ENCODE assay signal across 8 cellular contexts in the genomic region with DNA sequence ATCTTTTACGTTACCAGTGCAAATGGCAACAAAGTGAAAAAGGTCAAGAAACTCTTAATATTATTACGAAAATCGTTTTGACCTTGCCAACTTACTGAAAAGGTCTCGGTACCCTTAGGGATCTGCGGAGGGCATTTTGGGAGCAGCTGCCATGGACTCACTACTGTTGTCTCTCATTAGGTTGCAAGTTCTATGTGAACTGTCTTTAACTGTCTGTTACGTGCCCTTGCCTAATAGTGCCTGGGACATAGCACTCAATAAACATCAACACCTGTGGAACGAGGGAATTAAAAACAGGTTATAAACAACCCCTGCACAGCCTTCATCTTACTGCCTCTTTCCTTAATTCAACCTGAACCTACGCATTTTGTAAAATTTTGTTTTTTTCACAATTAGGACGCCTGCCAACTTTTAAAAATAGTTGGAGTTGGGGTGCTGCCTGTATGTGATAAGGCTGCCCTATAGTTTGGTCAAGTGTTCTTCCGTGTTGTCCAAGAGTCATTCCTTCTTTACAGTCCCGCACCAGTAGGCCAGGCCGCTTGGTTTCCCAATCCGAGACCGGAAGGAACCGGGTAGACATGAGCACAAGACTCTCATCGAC. TPM values are rescaled to one million over a fixed set of nuclear protein-coding genes. Genes with fewer than 3 reads are reported as not detected.
A peak's percentile ranks its signal among the peaks of the same experiment; 100 is the strongest.
DNase-seq lines count a peak whose midpoint lies in the region; ATAC-seq and TF ChIP-seq lines count a peak whose summit lies in the region.

No MANE protein-coding gene starts in this region.

- no peaks in the 10 kb centered on the region for H3K27me3 ChIP-seq in PC-9 (ENCODE audit: insufficient read depth, low read depth)
- no peaks in the 10 kb centered on the region for H3K27me3 ChIP-seq in neural progenitor cell

- peaks cover 31% of the 10 kb centered on the region for H3K4me1 ChIP-seq in PC-9 (replicated peaks; ENCODE audit: insufficient read depth)
- H3K4me1 ChIP-seq in neural progenitor cell: peaks cover 22% of the 10 kb centered on the region

- H2AFZ ChIP-seq in PC-9 (peak overlapping the region; percentile 89), neural progenitor cell (replicated peaks) (peak overlapping the region; percentile 83)

- peak overlapping the region; percentile 97 for H3K4me3 Mint-ChIP-seq in neural progenitor cell

- H3K9me2 ChIP-seq in PC-9 (ENCODE audit: insufficient read depth): no peaks in the 10 kb centered on the region

- H3K4me3 ChIP-seq in PC-9 (peak overlapping the region; percentile 97), neural progenitor cell (peak overlapping the region; percentile 84)

- peak overlapping the region; percentile 100 for H3K4me2 ChIP-seq in PC-9
- H3K4me2 ChIP-seq in neural progenitor cell: peak overlapping the region; percentile 93

- H3K79me2 ChIP-seq in PC-9 (ENCODE audit: low read depth) (peaks cover 41% of the 10 kb centered on the region), neural progenitor cell (ENCODE audit: low read depth) (peaks cover 41% of the 10 kb centered on the region)

- peaks cover 2% of the 10 kb centered on the region for H3K27me3 Mint-ChIP-seq in neural progenitor cell (ENCODE audit: insufficient read depth, low read depth)

- ATAC-seq in GM18868 (IDR thresholded peaks at IDR 0.05; ENCODE audit: unreplicated experiment) (peak; percentile 27), HG02623 (IDR thresholded peaks at IDR 0.05; ENCODE audit: unreplicated experiment) (peak; percentile 26)

- DNase-seq in PC-9 (no peak), epithelial cell of prostate (ENCODE audit: low read depth, low spot score) (no peak), neural progenitor cell (ENCODE audit: low spot score) (no peak), NCI-H524 (lab: John Stamatoyannopoulos, UW) (no peak), pons (ENCODE audit: low spot score) (no peak), AG08396 (ENCODE audit: low spot score) (no peak)

- BruUV-seq in PC-9 (replicated peaks; lab: Mats Ljungman, UMichigan): TSS peak; percentile 95

- intact Hi-C loops in PC-9 (cut with micrococcal nuclease; ENCODE audit: unreplicated experiment): loop anchor here (5.0 kb wide), 2 partner anchors 41 to 331 kb away; no protein-coding TSS in a partner anchor

- H3K9ac ChIP-seq in neural progenitor cell: peak overlapping the region; percentile 88

- H3F3A ChIP-seq in PC-9 (ENCODE audit: insufficient read depth, low read depth): peaks cover 25% of the 10 kb centered on the region
- peaks cover 18% of the 10 kb centered on the region for H3F3A ChIP-seq in neural progenitor cell (ENCODE audit: low read depth)

- peak overlapping the region; percentile 99 for H3K27ac Mint-ChIP-seq in neural progenitor cell

- CTCF ChIA-PET in PC-9 (lab: Charles Lee): no interaction called here

- H3K36me3 ChIP-seq in PC-9 (ENCODE audit: low read depth): 0 out of 2 replicates have a peak, but pooled peaks cover 4% of the 10 kb centered on the region
- H3K36me3 ChIP-seq in neural progenitor cell: no peaks in the 10 kb centered on the region

- H4K20me1 ChIP-seq in PC-9 (ENCODE audit: insufficient read depth): peaks cover 19% of the 10 kb centered on the region
- peaks cover 6% of the 10 kb centered on the region for H4K20me1 ChIP-seq in neural progenitor cell (ENCODE audit: low read depth)

- H3K9me3 ChIP-seq in PC-9 (ENCODE audit: insufficient read depth, low read depth) (no peaks in the 10 kb centered on the region), neural progenitor cell (ENCODE audit: low read depth) (no peaks in the 10 kb centered on the region)

- peaks cover 2% of the 10 kb centered on the region for H3K9me3 Mint-ChIP-seq in neural progenitor cell

- POLR2A ChIA-PET in PC-9 (lab: Charles Lee; ENCODE audit: unreplicated experiment): interaction anchor here (0.6 kb wide), 1 partner anchor 271 kb away, joined by 8 read pairs; no protein-coding TSS in a partner anchor

- TF ChIP-seq CTCF in PC-9 (conservative IDR thresholded peaks at IDR 0.05) (no peak), neural progenitor cell (IDR thresholded peaks at IDR 0.05) (no peak)

- H3K36me3 Mint-ChIP-seq in neural progenitor cell: peaks cover 14% of the 10 kb centered on the region

- peaks cover 13% of the 10 kb centered on the region for H3K4me1 Mint-ChIP-seq in neural progenitor cell

- H3K27ac ChIP-seq in PC-9 (peak overlapping the region; percentile 84), epithelial cell of prostate (peak overlapping the region; percentile 96), neural progenitor cell (peak overlapping the region; percentile 98)

RNA-seq across cellular contexts. Expression of a gene that starts 0.5 kb away (rescaled TPM):
- total RNA-seq in PC-9 (2021): 73.8 and 82.8 TPM in 2 replicates
- total RNA-seq in neural progenitor cell (ENCODE audit: low replicate concordance): 80.5 and 95.6 TPM in 2 replicates
